In the genomic region with DNA sequence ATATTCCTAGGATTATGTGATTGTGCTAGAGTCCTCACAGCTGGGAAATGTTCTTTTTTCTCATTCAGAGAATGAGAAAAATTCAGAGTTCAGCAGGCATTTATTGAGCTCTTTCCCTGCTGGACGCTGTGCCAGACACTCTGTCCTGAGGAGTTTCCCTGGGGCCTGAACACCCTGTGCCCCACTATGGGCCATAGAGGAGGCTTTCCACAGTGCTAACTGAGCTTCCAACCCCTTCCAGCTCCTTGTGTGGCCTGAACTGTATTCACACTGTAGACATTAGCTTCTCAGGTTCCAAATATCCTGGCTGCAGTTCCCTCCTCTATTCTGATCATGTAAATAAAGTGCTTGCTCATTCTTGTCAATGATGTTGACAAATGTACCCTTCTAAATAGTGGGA, we compare ENCODE assay signal across 13 cellular contexts. TPM values are rescaled to one million over a fixed set of nuclear protein-coding genes. Genes with fewer than 3 reads are reported as not detected.
A peak's percentile ranks its signal among the peaks of the same experiment; 100 is the strongest.
DNase-seq lines count a peak whose midpoint lies in the region; ATAC-seq and TF ChIP-seq lines count a peak whose summit lies in the region.
"Had no signal": no experiment of that assay in that cellular context is flagged by ENCODE, and none has a peak within 500 bp of the region (broad histone marks: within the 10 kb centered on the region; RNA-seq: fewer than 3 reads in every experiment).

No MANE protein-coding gene starts in this region.

- no peaks in the 10 kb centered on the region for H3K9me2 ChIP-seq in GM23248 (ENCODE audit: insufficient read depth)

- no peak for TF ChIP-seq EP300 in transverse colon (IDR thresholded peaks at IDR 0.05; ENCODE audit: low read depth)

- H3K36me3 ChIP-seq in ascending aorta (peaks cover 3 to 27% of the 10 kb centered on the region in 2 donors), muscle layer of duodenum (ENCODE audit: control insufficient read depth in 1 of 2, insufficient read depth in 2 of 2, low read length in 2 of 2) (peaks cover 0 to 3% of the 10 kb centered on the region in 2 donors), transverse colon (no peaks in the 10 kb centered on the region), GM23248 (ENCODE audit: low read depth) (no peaks in the 10 kb centered on the region)

- DNase-seq in NCI-H510A treated with DMSO at 0.1 percent for 48 hours (lab: John Stamatoyannopoulos, UW) (peak; percentile 39), NCI-H510A (lab: John Stamatoyannopoulos, UW) (no peak), ascending aorta (ENCODE audit: low spot score in 2 of 2) (no peak), transverse colon (no peak), GM23248 (no peak)
- DNase-seq: activated CD8-positive, alpha-beta memory T cell treated with anti-CD3 and anti-CD28 coated beads for 24 hours; activated effector memory CD4-positive, alpha-beta T cell treated with Interleukin-2 at 50 U/mL for 16 hours; CD8-positive, alpha-beta T cell; mesendoderm; NCI-H2029 had no signal

- ATAC-seq in HG02588 (IDR thresholded peaks at IDR 0.05; ENCODE audit: unreplicated experiment) (no peak), GM18868 (IDR thresholded peaks at IDR 0.05; ENCODE audit: unreplicated experiment) (no peak)
- ATAC-seq: CD8-positive, alpha-beta T cell had no signal

- 58% methylated on average over 1 of the region's 1 CpG; no CpG with 5 or more reads in 1 of the 2 donors for WGBS in transverse colon (ENCODE audit: low coverage in 1 of 2), 2 donors
- WGBS in GM23248 (ENCODE audit: low coverage in 1 of 2, low lambda C conversion rate in 2 of 2, missing lambda C conversion rate in 2 of 2), 2 experiments: 100% methylated on average over 1 of the region's 1 CpG

- TF ChIP-seq CTCF in ascending aorta (IDR thresholded peaks at IDR 0.05): no peak
- TF ChIP-seq CTCF in transverse colon (IDR thresholded peaks at IDR 0.05): no peak

- H3K4me1 ChIP-seq in ascending aorta (peaks cover 17 to 89% of the 10 kb centered on the region in 2 donors), muscle layer of duodenum (ENCODE audit: control insufficient read depth in 1 of 2, insufficient read depth in 2 of 2, low read length in 2 of 2) (peaks cover 32 to 60% of the 10 kb centered on the region in 2 donors), transverse colon (peaks cover 26 to 83% (median 54%) of the 10 kb centered on the region in 4 donors), GM23248 (ENCODE audit: insufficient read depth) (peaks cover 23% of the 10 kb centered on the region)

- TF ChIP-seq POLR2A in transverse colon (IDR thresholded peaks at IDR 0.05): no peak

- no peaks in the 10 kb centered on the region for H3K27me3 ChIP-seq in ascending aorta
- H3K27me3 ChIP-seq in muscle layer of duodenum (ENCODE audit: low read depth, low read length): no peaks in the 10 kb centered on the region
- H3K27me3 ChIP-seq in transverse colon: no peaks in the 10 kb centered on the region
- H3K27me3 ChIP-seq in GM23248 (replicated peaks; ENCODE audit: insufficient read depth): no peaks in the 10 kb centered on the region

- intact Hi-C loops in ascending aorta (cut with DNase I): no loop called here
- intact Hi-C loops in transverse colon (cut with DNase I; ENCODE audit: low total_unique reads): no loop called here

- in situ Hi-C loops in transverse colon (cut with MboI; ENCODE audit: low pct_ligation_motif_present in 1 of 4, low pct_unique_long_range_greater_than_20kb in 1 of 4, low sequenced_read_pairs in 3 of 4): no loop called here
- in situ Hi-C loops in GM23248 (cut with MboI): no loop called here

- H3F3A ChIP-seq in GM23248 (ENCODE audit: insufficient read depth): peaks cover 21% of the 10 kb centered on the region

- no peak overlapping the region for H3K9ac ChIP-seq in GM23248

- H3K9me3 ChIP-seq in ascending aorta: no peaks in the 10 kb centered on the region
- H3K9me3 ChIP-seq in muscle layer of duodenum (ENCODE audit: control insufficient read depth in 1 of 2, low read length in 2 of 2): no peaks in the 10 kb centered on the region
- no peaks in the 10 kb centered on the region for H3K9me3 ChIP-seq in transverse colon
- no peaks in the 10 kb centered on the region for H3K9me3 ChIP-seq in GM23248 (ENCODE audit: low read depth)

- H4K20me1 ChIP-seq in GM23248 (ENCODE audit: insufficient read depth): no peaks in the 10 kb centered on the region

- H3K27ac ChIP-seq in ascending aorta: peak overlapping the region; percentile 96 to 98
- H3K27ac ChIP-seq in muscle layer of duodenum (ENCODE audit: low read length): peak overlapping the region; percentile 43
- H3K27ac ChIP-seq in transverse colon: peak overlapping the region; percentile 19 to 95 (median 92)
- no peak overlapping the region for H3K27ac ChIP-seq in GM23248

- no peak overlapping the region for H2AFZ ChIP-seq in GM23248

- H3K4me3 ChIP-seq in ascending aorta (no peak overlapping the region), muscle layer of duodenum (ENCODE audit: low read depth in 1 of 2, low read length in 2 of 2) (no peak overlapping the region), transverse colon (no peak overlapping the region), GM23248 (no peak overlapping the region)

- peaks cover 66% of the 10 kb centered on the region for H3K79me2 ChIP-seq in GM23248 (ENCODE audit: insufficient read depth)

- no peak overlapping the region for H3K4me2 ChIP-seq in GM23248 (ENCODE audit: unreplicated experiment)

RNA-seq across cellular contexts. Expression of gene ABHD2, which starts 10.0 kb away (rescaled TPM):
- total RNA-seq in ascending aorta: 228 TPM
- 10 to 100 TPM; 37.8 to 81.5 (median 58.3) TPM for total RNA-seq in transverse colon
- total RNA-seq in GM23248 (2014; rRNA removed; shearing (Covaris generic)): 24.2 and 28.7 TPM in 2 replicates
- polyA plus RNA-seq in GM23248 (2016; fragmentation: Nextera tagmentation; extraction: Ambion mirVana): 13.5 and 17.6 TPM in 2 replicates
